Comparison of ENCODE assay signal across 15 cellular contexts in genomic region chr1:907611-908451, GRCh38. TPM values are rescaled to one million over a fixed set of nuclear protein-coding genes. Genes with fewer than 3 reads are reported as not detected.
A peak's percentile ranks its signal among the peaks of the same experiment; 100 is the strongest.
DNase-seq lines count a peak whose midpoint lies in the region; ATAC-seq and TF ChIP-seq lines count a peak whose summit lies in the region.
"Had no signal": no experiment of that assay in that cellular context is flagged by ENCODE, and none has a peak within 500 bp of the region (broad histone marks: within the 10 kb centered on the region; RNA-seq: fewer than 3 reads in every experiment).

No MANE protein-coding gene starts in this region.

- CTCF ChIA-PET in activated B cell treated with CpG ODN at 0.5 μM for 24 hours (lab: Charles Lee) = no interaction called here
- CTCF ChIA-PET in activated CD8-positive, alpha-beta T cell treated with anti-CD3 and anti-CD28 coated beads, Interleukin-2, amount 10 ng/mL, durations not matched to agents 7 days and 5 days (lab: Charles Lee) = no interaction called here

- H3K4me1 Mint-ChIP-seq in activated B cell treated with CpG ODN at 0.5 μM for 24 hours = peaks cover 16% of the 10 kb centered on the region
- H3K4me1 Mint-ChIP-seq in activated CD8-positive, alpha-beta T cell treated with anti-CD3 and anti-CD28 coated beads, Interleukin-2, amount 10 ng/mL, durations not matched to agents 7 days and 5 days (ENCODE audit: low read depth) = peaks cover 24% of the 10 kb centered on the region

- H3K9me3 Mint-ChIP-seq in activated B cell treated with CpG ODN at 0.5 μM for 24 hours = no peaks in the 10 kb centered on the region
- H3K9me3 Mint-ChIP-seq in activated CD8-positive, alpha-beta T cell treated with anti-CD3 and anti-CD28 coated beads, Interleukin-2, amount 10 ng/mL, durations not matched to agents 7 days and 5 days (ENCODE audit: insufficient read depth) = no peaks in the 10 kb centered on the region
- H3K9me3 Mint-ChIP-seq: activated CD4-positive, alpha-beta T cell treated with anti-CD3 and anti-CD28 coated beads, Interleukin-2, amount 10 ng/mL, durations not matched to agents 24 days and 14 days; stimulated activated effector memory CD8-positive, alpha-beta T cell treated with anti-CD3 and anti-CD28 coated beads, Interleukin-12 subunit alpha, Interleukin-12 subunit beta, amount 100 ng/mL, for 72 hours had no signal

- POLR2A ChIA-PET in activated B cell treated with CpG ODN at 0.5 μM for 24 hours (lab: Charles Lee) = no interaction called here
- POLR2A ChIA-PET in activated CD8-positive, alpha-beta T cell treated with anti-CD3 and anti-CD28 coated beads, Interleukin-2, amount 10 ng/mL, durations not matched to agents 7 days and 5 days (lab: Charles Lee) = no interaction called here

- H3K27me3 Mint-ChIP-seq in activated B cell treated with CpG ODN at 0.5 μM for 24 hours = peaks cover 38% of the 10 kb centered on the region
- peaks cover 53% of the 10 kb centered on the region for H3K27me3 Mint-ChIP-seq in activated CD8-positive, alpha-beta T cell treated with anti-CD3 and anti-CD28 coated beads, Interleukin-2, amount 10 ng/mL, durations not matched to agents 7 days and 5 days (ENCODE audit: low read depth)

- no peak for TF ChIP-seq CTCF in activated B cell treated with CpG ODN at 0.5 μM for 24 hours (IDR thresholded peaks at IDR 0.05)

- H3K36me3 Mint-ChIP-seq in activated B cell treated with CpG ODN at 0.5 μM for 24 hours (ENCODE audit: low read depth) = no peaks in the 10 kb centered on the region
- no peaks in the 10 kb centered on the region for H3K36me3 Mint-ChIP-seq in activated CD8-positive, alpha-beta T cell treated with anti-CD3 and anti-CD28 coated beads, Interleukin-2, amount 10 ng/mL, durations not matched to agents 7 days and 5 days (ENCODE audit: low read depth)
- H3K36me3 Mint-ChIP-seq: stimulated activated effector memory CD8-positive, alpha-beta T cell treated with anti-CD3 and anti-CD28 coated beads, Interleukin-12 subunit alpha, Interleukin-12 subunit beta, amount 100 ng/mL, for 72 hours had no signal

- peak; percentile 2 for DNase-seq in stimulated activated CD4-positive, alpha-beta T cell treated with anti-CD3 and anti-CD28 coated beads, Interleukin-4, amount 100 ng/mL, for 24 hours
- DNase-seq in stimulated activated CD4-positive, alpha-beta T cell treated with anti-CD3 and anti-CD28 coated beads, Interleukin-4, amount 100 ng/mL, for 1 hour = no peak
- peak; percentile 12 for DNase-seq in activated B cell treated with CpG ODN at 0.5 μM for 24 hours
- peak; percentile 65 for DNase-seq in mesenteric fat pad (ENCODE audit: low spot score)
- DNase-seq in anterior cingulate cortex (lab: John Stamatoyannopoulos, UW) = no peak
- no peak for DNase-seq in activated CD8-positive, alpha-beta T cell treated with anti-CD3 and anti-CD28 coated beads, Interleukin-2, amount 10 ng/mL, durations not matched to agents 7 days and 5 days
- DNase-seq: activated CD4-positive, alpha-beta T cell treated with anti-CD3 and anti-CD28 coated beads, Interleukin-2, amount 10 ng/mL, durations not matched to agents 24 days and 14 days; activated naive CD4-positive, alpha-beta T cell; C1 segment of cervical spinal cord; PC-3 had no signal

- no peak overlapping the region for H3K27ac Mint-ChIP-seq in activated B cell treated with CpG ODN at 0.5 μM for 24 hours
- H3K27ac Mint-ChIP-seq in activated CD8-positive, alpha-beta T cell treated with anti-CD3 and anti-CD28 coated beads, Interleukin-2, amount 10 ng/mL, durations not matched to agents 7 days and 5 days = no peak overlapping the region
- H3K27ac Mint-ChIP-seq: activated CD4-positive, alpha-beta T cell treated with anti-CD3 and anti-CD28 coated beads, Interleukin-2, amount 10 ng/mL, durations not matched to agents 24 days and 14 days; stimulated activated effector memory CD8-positive, alpha-beta T cell treated with anti-CD3 and anti-CD28 coated beads, Interleukin-12 subunit alpha, Interleukin-12 subunit beta, amount 100 ng/mL, for 72 hours; T-helper 17 cell had no signal

- intact Hi-C loops in activated B cell treated with CpG ODN at 0.5 μM for 24 hours (cut with micrococcal nuclease) = loop anchor here (5.0 kb wide), 2 partner anchors 34 to 54 kb away; partner anchors contain the start of gene KLHL17

- no peak for ATAC-seq in activated B cell treated with CpG ODN at 0.5 μM for 24 hours (ENCODE audit: low read depth)
- ATAC-seq in GM19397 (IDR thresholded peaks at IDR 0.05; ENCODE audit: unreplicated experiment) = no peak
- no peak for ATAC-seq in HG02938 (IDR thresholded peaks at IDR 0.05; ENCODE audit: unreplicated experiment)
- ATAC-seq in activated CD8-positive, alpha-beta T cell treated with anti-CD3 and anti-CD28 coated beads, Interleukin-2, amount 10 ng/mL, durations not matched to agents 7 days and 5 days = no peak
- ATAC-seq: stimulated activated effector memory CD8-positive, alpha-beta T cell treated with anti-CD3 and anti-CD28 coated beads, Interleukin-12 subunit alpha, Interleukin-12 subunit beta, amount 100 ng/mL, for 72 hours; T-helper 17 cell had no signal

- no peak overlapping the region for H3K4me3 Mint-ChIP-seq in activated B cell treated with CpG ODN at 0.5 μM for 24 hours
- H3K4me3 Mint-ChIP-seq in activated CD8-positive, alpha-beta T cell treated with anti-CD3 and anti-CD28 coated beads, Interleukin-2, amount 10 ng/mL, durations not matched to agents 7 days and 5 days = no peak overlapping the region
- H3K4me3 Mint-ChIP-seq: activated CD4-positive, alpha-beta T cell treated with anti-CD3 and anti-CD28 coated beads, Interleukin-2, amount 10 ng/mL, durations not matched to agents 24 days and 14 days; stimulated activated effector memory CD8-positive, alpha-beta T cell treated with anti-CD3 and anti-CD28 coated beads, Interleukin-12 subunit alpha, Interleukin-12 subunit beta, amount 100 ng/mL, for 72 hours; T-helper 17 cell had no signal

RNA-seq across cellular contexts. Expression of gene SAMD11, which starts 15.9 kb away (rescaled TPM):
- total RNA-seq in activated B cell treated with CpG ODN at 0.5 μM for 24 hours (not detected in 2 replicates), mesenteric fat pad (2.8 TPM)
- total RNA-seq in activated CD8-positive, alpha-beta T cell treated with anti-CD3 and anti-CD28 coated beads, Interleukin-2, amount 10 ng/mL, durations not matched to agents 7 days and 5 days = not detected
- total RNA-seq: activated CD4-positive, alpha-beta T cell treated with anti-CD3 and anti-CD28 coated beads, Interleukin-2, amount 10 ng/mL, durations not matched to agents 24 days and 14 days; T-helper 17 cell had no signal

RNA-seq across cellular contexts. Expression of gene NOC2L, which starts 51.2 kb away (rescaled TPM):
- total RNA-seq in activated B cell treated with CpG ODN at 0.5 μM for 24 hours = 95.5 and 96.8 TPM in 2 replicates
- total RNA-seq in mesenteric fat pad = 49.8 TPM
- total RNA-seq in activated CD8-positive, alpha-beta T cell treated with anti-CD3 and anti-CD28 coated beads, Interleukin-2, amount 10 ng/mL, durations not matched to agents 7 days and 5 days = 10 to 100 TPM; 61.7 to 68.7 TPM

RNA-seq across cellular contexts. Expression of gene KLHL17, which starts 52.6 kb away (rescaled TPM):
- total RNA-seq in activated B cell treated with CpG ODN at 0.5 μM for 24 hours = 15.1 and 16.4 TPM in 2 replicates
- total RNA-seq in mesenteric fat pad = 8.8 TPM
- 10 to 100 TPM; 24.4 to 27.7 TPM for total RNA-seq in activated CD8-positive, alpha-beta T cell treated with anti-CD3 and anti-CD28 coated beads, Interleukin-2, amount 10 ng/mL, durations not matched to agents 7 days and 5 days

RNA-seq across cellular contexts. Expression of gene PLEKHN1, which starts 58.5 kb away (rescaled TPM):
- total RNA-seq in activated B cell treated with CpG ODN at 0.5 μM for 24 hours (1.3 and 1.4 TPM in 2 replicates), mesenteric fat pad (0.39 TPM)
- 1 to 10 TPM; 1.7 to 2.2 TPM for total RNA-seq in activated CD8-positive, alpha-beta T cell treated with anti-CD3 and anti-CD28 coated beads, Interleukin-2, amount 10 ng/mL, durations not matched to agents 7 days and 5 days
- total RNA-seq: cerebellum had no signal

Comparison
In these comparisons a context has a peak if more than half of its experiments do, and no peak if none do; other contexts are left out.
1. DNase-seq: peak in stimulated activated CD4-positive, alpha-beta T cell treated with anti-CD3 and anti-CD28 coated beads, Interleukin-4, amount 100 ng/mL, for 24 hours (single experiment), activated B cell treated with CpG ODN at 0.5 μM for 24 hours (single experiment) and mesenteric fat pad (single experiment); none in stimulated activated CD4-positive, alpha-beta T cell treated with anti-CD3 and anti-CD28 coated beads, Interleukin-4, amount 100 ng/mL, for 1 hour (single experiment), anterior cingulate cortex (0 of 58) and activated CD8-positive, alpha-beta T cell treated with anti-CD3 and anti-CD28 coated beads, Interleukin-2, amount 10 ng/mL, durations not matched to agents 7 days and 5 days (single experiment).